ENCODE assay signal across 26 cellular contexts in the genomic region with DNA sequence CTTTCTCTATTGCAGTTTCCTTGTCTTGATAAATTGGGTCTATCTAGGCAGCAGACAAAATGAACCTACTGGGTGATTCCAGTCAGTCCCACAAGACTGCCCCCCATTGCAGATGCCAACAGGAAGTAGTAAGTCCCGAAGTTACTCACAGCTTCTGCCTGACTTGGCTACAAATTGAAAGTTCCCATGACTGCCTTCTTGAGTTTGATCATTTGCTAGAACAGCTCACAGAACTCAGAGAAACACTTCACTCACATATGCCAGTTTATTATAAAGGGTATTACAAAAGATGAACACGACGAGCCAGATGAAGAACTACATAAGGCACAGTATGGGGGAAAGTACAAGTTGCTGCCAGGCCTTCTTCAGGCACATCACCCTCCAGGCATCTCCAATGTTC. TPM values are rescaled to one million over a fixed set of nuclear protein-coding genes. Genes with fewer than 3 reads are reported as not detected.
"Had no signal": no experiment of that assay in that cellular context is flagged by ENCODE, and none has a peak within 500 bp of the region (broad histone marks: within the 10 kb centered on the region; RNA-seq: fewer than 3 reads in every experiment).

No MANE protein-coding gene starts in this region.

- H3K27me3 ChIP-seq: dorsolateral prefrontal cortex, foreskin keratinocyte, hepatocyte, tibial artery, upper lobe of left lung, uterus had no signal

- H3K36me3 Mint-ChIP-seq: natural killer cell treated with Interleukin-12 subunit alpha and Interleukin-12 subunit beta and Interleukin-15 and Interleukin-18, amount 100 ng/mL, for 72 hours had no signal

- H3K4me1 ChIP-seq: parathyroid adenoma, prostate gland, spleen, upper lobe of left lung had no signal

- H3K9me3 ChIP-seq: prostate gland, spleen, tibial artery, upper lobe of left lung, uterus had no signal

- H3K4me3 ChIP-seq: dorsolateral prefrontal cortex, hepatocyte, lung, prostate gland, spleen, tibial artery, upper lobe of left lung, uterus had no signal

- H3K27ac Mint-ChIP-seq: natural killer cell treated with Interleukin-12 subunit alpha and Interleukin-12 subunit beta and Interleukin-15 and Interleukin-18, amount 100 ng/mL, for 72 hours had no signal

- H3K27ac ChIP-seq: dorsolateral prefrontal cortex, foreskin keratinocyte, hepatocyte, parathyroid adenoma, prostate gland, spleen, tibial artery, upper lobe of left lung, uterus had no signal

- DNase-seq: cortex of kidney; dorsolateral prefrontal cortex; effector CD8-positive, alpha-beta T cell; foreskin keratinocyte; head of caudate nucleus; kidney; left colon; left ventricle myocardium superior; mesenchymal stem cell; midbrain; retina; spleen; stimulated activated CD4-positive, alpha-beta T cell treated with anti-CD3 and anti-CD28 coated beads, Interleukin-2, amount 100 ng/mL, for 24 hours; stimulated activated CD4-positive, alpha-beta T cell treated with anti-CD3 and anti-CD28 coated beads, Interleukin-4, amount 100 ng/mL, for 4 hours; stimulated activated naive CD4-positive, alpha-beta T cell; tibial artery; upper lobe of left lung; uterus had no signal

- ATAC-seq: esophagus mucosa; foreskin keratinocyte; left colon; left ventricle myocardium superior; natural killer cell treated with Interleukin-12 subunit alpha and Interleukin-12 subunit beta and Interleukin-15 and Interleukin-18, amount 100 ng/mL, for 72 hours; sciatic nerve had no signal

- H3K4me3 Mint-ChIP-seq: natural killer cell treated with Interleukin-12 subunit alpha and Interleukin-12 subunit beta and Interleukin-15 and Interleukin-18, amount 100 ng/mL, for 72 hours had no signal

- H3K9me3 Mint-ChIP-seq: natural killer cell treated with Interleukin-12 subunit alpha and Interleukin-12 subunit beta and Interleukin-15 and Interleukin-18, amount 100 ng/mL, for 72 hours had no signal

- H3K36me3 ChIP-seq: prostate gland, spleen, tibial artery, upper lobe of left lung, uterus had no signal

RNA-seq across cellular contexts. Expression of a gene that starts 50.0 kb away (rescaled TPM):
- total RNA-seq: esophagus mucosa; foreskin keratinocyte; kidney; left colon; left ventricle myocardium superior; natural killer cell treated with Interleukin-12 subunit alpha and Interleukin-12 subunit beta and Interleukin-15 and Interleukin-18, amount 100 ng/mL, for 72 hours; prostate gland; skeletal muscle tissue; spleen had no signal
